In the genomic region with DNA sequence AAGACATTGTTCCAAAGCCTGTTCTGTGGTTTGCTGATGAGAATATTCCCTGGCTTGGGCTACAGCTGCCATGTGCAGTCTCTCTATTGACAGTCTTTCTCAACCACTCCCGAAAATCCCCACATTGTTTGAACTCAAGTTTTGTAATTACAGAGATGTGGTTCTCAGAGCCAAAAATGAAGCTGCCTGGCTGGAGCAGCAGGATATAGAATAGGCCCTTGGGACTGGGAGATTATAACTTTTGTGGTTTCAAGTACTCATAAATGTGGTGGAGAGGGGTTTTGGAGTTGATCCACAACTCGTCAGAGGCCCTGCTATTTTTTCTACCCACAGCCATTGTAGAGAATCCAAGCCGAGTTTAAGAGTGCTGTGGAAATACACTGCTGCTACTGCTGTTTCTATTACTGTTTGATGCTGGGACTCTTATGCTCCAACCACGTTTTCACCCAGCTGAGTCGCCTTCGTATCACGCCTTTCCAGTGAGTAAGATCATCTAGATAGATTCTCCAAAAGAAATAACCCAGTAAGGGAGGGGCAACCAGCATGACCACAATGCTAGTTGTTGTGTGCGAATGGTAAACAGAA, we compare ENCODE assay signal across 9 cellular contexts. TPM values are rescaled to one million over a fixed set of nuclear protein-coding genes. Genes with fewer than 3 reads are reported as not detected.
DNase-seq lines count a peak whose midpoint lies in the region; ATAC-seq, FAIRE-seq and TF ChIP-seq lines count a peak whose summit lies in the region.
"Had no signal": no experiment of that assay in that cellular context is flagged by ENCODE, and none has a peak within 500 bp of the region (broad histone marks: within the 10 kb centered on the region; RNA-seq: fewer than 3 reads in every experiment).

No MANE protein-coding gene starts in this region.

- no peak overlapping the region for H3K23ac ChIP-seq in H9 (ENCODE audit: insufficient read length, low read depth, low read length)

- TF ChIP-seq POLR2A in GM12891 (IDR thresholded peaks at IDR 0.05; ENCODE audit: low read depth, low read length) = no peak

- H3K27me3 ChIP-seq in H9 (ENCODE audit: insufficient read depth, low read length) = no peaks in the 10 kb centered on the region

- H3K9me3 ChIP-seq in H9 (ENCODE audit: control insufficient read depth, low read depth, low read length) = no peaks in the 10 kb centered on the region

- H4K5ac ChIP-seq in H9 (ENCODE audit: insufficient read length, low read depth, low read length) = no peak overlapping the region

- peaks cover 0 to 3% (median 0%) of the 10 kb centered on the region in 3 experiments; a peak in 4 of 7 replicates for H3K36me3 Mint-ChIP-seq in H9 (ENCODE audit: insufficient read depth in 1 of 3, low read depth in 3 of 3)

- no peak overlapping the region for H3K4ac ChIP-seq in H9 (ENCODE audit: low read depth, low read length)

- H3K4me1 ChIP-seq in H9 (ENCODE audit: insufficient read depth, low read length) = no peaks in the 10 kb centered on the region; the same call in 1 of the 2 replicates

- H3K9me3 Mint-ChIP-seq in H9 = peaks cover 60 to 62% of the 10 kb centered on the region in 2 experiments

- H2AK5ac ChIP-seq in H9 (ENCODE audit: insufficient read length, low read length) = no peak overlapping the region

- TF ChIP-seq CTCF in AG09309 (IDR thresholded peaks at IDR 0.05; ENCODE audit: control insufficient read depth, insufficient read depth, low read depth, low read length, missing control alignments) (no peak), H9 (conservative IDR thresholded peaks at IDR 0.05) (no peak)

- no peak overlapping the region for H3K4me3 Mint-ChIP-seq in H9

- no peaks in the 10 kb centered on the region for H3K27me3 Mint-ChIP-seq in H9 (ENCODE audit: low read depth)

- no peak overlapping the region for H3K9ac ChIP-seq in H9 (ENCODE audit: extremely low read depth, insufficient read length, low read length)

- H3K79me1 ChIP-seq in H9 (ENCODE audit: insufficient read depth, low read depth, low read length, poor library complexity, severe bottlenecking) = no peaks in the 10 kb centered on the region

- no peaks in the 10 kb centered on the region for H4K20me1 ChIP-seq in H9 (ENCODE audit: control insufficient read depth, insufficient read depth, insufficient read length)

- no peak overlapping the region for H4K8ac ChIP-seq in H9 (replicated peaks; ENCODE audit: insufficient read length, low read depth, low read length)

- no peak overlapping the region for H3K18ac ChIP-seq in H9 (ENCODE audit: insufficient read length, low read depth, low read length)

- no peak overlapping the region for H4K91ac ChIP-seq in H9 (ENCODE audit: insufficient read length, low read depth, low read length)

- H3K56ac ChIP-seq in H9 (ENCODE audit: insufficient read length, low read depth, low read length) = no peak overlapping the region

- H2BK120ac ChIP-seq in H9 (ENCODE audit: low read depth, low read length, poor library complexity, severe bottlenecking) = no peak overlapping the region

- no peak overlapping the region for H2BK12ac ChIP-seq in H9 (ENCODE audit: insufficient read length, low read depth, low read length)

- no peak overlapping the region for H3K27ac Mint-ChIP-seq in H9

- no CpG with 5 or more reads among the region's 8 CpGs for WGBS in H9 (ENCODE audit: extremely low coverage, insufficient read length, low lambda C conversion rate)

- H3K27ac ChIP-seq in H9 (ENCODE audit: insufficient read length, low read depth, low read length) = no peak overlapping the region

- H2BK15ac ChIP-seq in H9 (ENCODE audit: low read depth, low read length) = no peak overlapping the region

- H2BK20ac ChIP-seq in H9 (ENCODE audit: low read depth, low read length, poor library complexity, severe bottlenecking) = no peak overlapping the region

- H2AFZ ChIP-seq in H9 (ENCODE audit: low read length) = no peak overlapping the region

- no peak for ATAC-seq in HG02970 (IDR thresholded peaks at IDR 0.05; ENCODE audit: low FRiP score, unreplicated experiment)

- H3K23me2 ChIP-seq in H9 (ENCODE audit: insufficient read length, low read depth, low read length, poor library complexity, severe bottlenecking) = no peaks in the 10 kb centered on the region

- H3K79me2 ChIP-seq in H9 (ENCODE audit: insufficient read depth, low read length) = no peaks in the 10 kb centered on the region

- H2BK5ac ChIP-seq in H9 (ENCODE audit: insufficient read length, low read length) = no peak overlapping the region

- H3K14ac ChIP-seq in H9 (ENCODE audit: insufficient read depth, low read length) = no peak overlapping the region

- no peak overlapping the region for H3K4me2 ChIP-seq in H9 (ENCODE audit: insufficient read depth, insufficient read length, low read length)

- no peak overlapping the region for H3K4me3 ChIP-seq in AG09309 (ENCODE audit: control insufficient read depth, low read depth, low read length)

- no peak for FAIRE-seq in GM12891 (lab: Jason Lieb, UNC)

- no peak overlapping the region for H3T11ph ChIP-seq in H9 (ENCODE audit: low read length)

- DNase-seq in AG09309 (ENCODE audit: low read depth) = peak; percentile 98
- peak; percentile 77 for DNase-seq in HS-5 (ENCODE audit: low read depth)
- DNase-seq in T1000 (lab: John Stamatoyannopoulos, UW) = peak; percentile 11
- peak; percentile 93 for DNase-seq in iris pigment epithelial cell (ENCODE audit: low read depth)
- no peak for DNase-seq in putamen (ENCODE audit: low spot score)
- DNase-seq in GM12891 (ENCODE audit: insufficient read length, low spot score) = no peak
- DNase-seq in H9 = no peak

- peaks cover 6% of the 10 kb centered on the region in 2 experiments; a peak in 3 of 4 replicates for H3K4me1 Mint-ChIP-seq in H9

TF ChIP-seq in GM12891, 5 proteins besides CTCF, POLR2A, EP300 and RAD21:
- TF ChIP-seq SPI1 (IDR thresholded peaks at IDR 0.05; ENCODE audit: low read depth, low read length) (no peak), TAF1 (IDR thresholded peaks at IDR 0.05; ENCODE audit: low read depth, low read length) (no peak), POLR2AphosphoS5 (IDR thresholded peaks at IDR 0.05; ENCODE audit: low read depth, low read length) (no peak), POU2F2 (IDR thresholded peaks at IDR 0.05; ENCODE audit: low read depth, low read length) (no peak), PAX5 (IDR thresholded peaks at IDR 0.05; ENCODE audit: insufficient read depth, low read length, severe bottlenecking) (no peak)

RNA-seq across cellular contexts. Expression of a gene that starts 57.1 kb away (rescaled TPM):
- polyA plus RNA-seq in GM12891 (2012; ENCODE audit: low read depth, missing spikeins) = 0.08 TPM
- total RNA-seq in H9 (2021) = not detected in 2 replicates
- total RNA-seq: skeletal muscle tissue had no signal

Comparison
In these comparisons a context has a peak if more than half of its experiments do, and no peak if none do; other contexts are left out.
1. DNase-seq: peak in AG09309 (single experiment), HS-5 (single experiment), T1000 (single experiment) and iris pigment epithelial cell (single experiment); none in putamen (single experiment), GM12891 (single experiment) and H9 (single experiment).